Comparison of ENCODE assay signal across 7 cellular contexts in genomic region chr2:241508240-241508509, GRCh38. TPM values are rescaled to one million over a fixed set of nuclear protein-coding genes. Genes with fewer than 3 reads are reported as not detected.
DNase-seq lines count a peak whose midpoint lies in the region; ATAC-seq and TF ChIP-seq lines count a peak whose summit lies in the region.

No MANE protein-coding gene starts in this region.

- H3K4me2 ChIP-seq in OCI-LY3 (ENCODE audit: low read length) = peak overlapping the region; percentile 72

- H4K20me1 ChIP-seq in OCI-LY3 (ENCODE audit: insufficient read depth, low read length) = no peaks in the 10 kb centered on the region

- H3K27ac Mint-ChIP-seq in naive thymus-derived CD4-positive, alpha-beta T cell = peak overlapping the region in 1 of 9 donors; percentile 80

- H3K4me3 Mint-ChIP-seq in naive thymus-derived CD4-positive, alpha-beta T cell = peak overlapping the region in 9 of 10 donors; percentile 76 to 92 (median 86)

- in situ Hi-C loops in HAP-1 (cut with MboI; ENCODE audit: low sequenced_read_pairs) = no loop called here

- DNase-seq in HAP-1 (ENCODE audit: low spot score in 2 of 2) (no peak), islet precursor cell (no peak)
- DNase-seq in effector memory CD4-positive, alpha-beta T cell = no peak
- peak in 1 of 9 donors; percentile 51 for DNase-seq in naive thymus-derived CD4-positive, alpha-beta T cell

- H3K27me3 Mint-ChIP-seq in naive thymus-derived CD4-positive, alpha-beta T cell = peaks cover 0 to 1% (median 0%) of the 10 kb centered on the region in 5 donors

- no peak for TF ChIP-seq CTCF in OCI-LY3 (IDR thresholded peaks at IDR 0.05; ENCODE audit: low read depth, low read length)

- H3K9me3 Mint-ChIP-seq in naive thymus-derived CD4-positive, alpha-beta T cell = no peaks in the 10 kb centered on the region

- peaks cover 0 to 4% (median 0%) of the 10 kb centered on the region in 5 donors for H3K36me3 Mint-ChIP-seq in naive thymus-derived CD4-positive, alpha-beta T cell

- peaks cover 22% of the 10 kb centered on the region for H3K79me2 ChIP-seq in OCI-LY3 (ENCODE audit: low read length)

- H3K36me3 ChIP-seq in HAP-1 (replicated peaks) (peaks cover 9% of the 10 kb centered on the region), OCI-LY3 (replicated peaks; ENCODE audit: low read depth, low read length) (no peaks in the 10 kb centered on the region)
- no peaks in the 10 kb centered on the region for H3K36me3 ChIP-seq in effector memory CD4-positive, alpha-beta T cell (ENCODE audit: control insufficient read depth, insufficient read depth, low read length)
- peaks cover 0 to 10% (median 0%) of the 10 kb centered on the region in 3 experiments for H3K36me3 ChIP-seq in naive thymus-derived CD4-positive, alpha-beta T cell (ENCODE audit: control insufficient read depth in 2 of 3, insufficient read depth in 3 of 3, low read length in 3 of 3)

- intact Hi-C loops in naive thymus-derived CD4-positive, alpha-beta T cell (cut with micrococcal nuclease) = loop anchor here (1.0 to 10.0 kb wide), 22 partner anchors 33 to 1481 kb away; partner anchors contain the start of genes ATG4B (in 2 of the 2), D2HGDH (in 2 of the 2), DTYMK (in 2 of the 2) and FARP2 (in 2 of the 2)

- POLR2A ChIA-PET in naive thymus-derived CD4-positive, alpha-beta T cell (lab: Charles Lee) = interaction anchor here (1.1 kb wide), 1 partner anchor 97 kb away, joined by 3 read pairs; no protein-coding TSS in a partner anchor

- H3K4me3 ChIP-seq in HAP-1 (peak overlapping the region; percentile 86), OCI-LY3 (ENCODE audit: low read length) (peak overlapping the region; percentile 96)
- peak overlapping the region; percentile 74 for H3K4me3 ChIP-seq in effector memory CD4-positive, alpha-beta T cell (ENCODE audit: insufficient read depth, low read depth, low read length, poor library complexity, severe bottlenecking)
- H3K4me3 ChIP-seq in naive thymus-derived CD4-positive, alpha-beta T cell (ENCODE audit: low read length) = peak overlapping the region; percentile 70

- H3K9me3 ChIP-seq in HAP-1 = no peaks in the 10 kb centered on the region
- no peaks in the 10 kb centered on the region for H3K9me3 ChIP-seq in OCI-LY3 (ENCODE audit: insufficient read depth, low read length)
- no peaks in the 10 kb centered on the region for H3K9me3 ChIP-seq in effector memory CD4-positive, alpha-beta T cell (ENCODE audit: control insufficient read depth, low read length)
- H3K9me3 ChIP-seq in naive thymus-derived CD4-positive, alpha-beta T cell (ENCODE audit: control insufficient read depth in 2 of 3, low read length in 3 of 3) = no peaks in the 10 kb centered on the region

- no peaks in the 10 kb centered on the region for H3K27me3 ChIP-seq in HAP-1 (ENCODE audit: low read depth)
- no peaks in the 10 kb centered on the region for H3K27me3 ChIP-seq in OCI-LY3 (ENCODE audit: low read depth, low read length)
- H3K27me3 ChIP-seq in effector memory CD4-positive, alpha-beta T cell (replicated peaks; ENCODE audit: control insufficient read depth, insufficient read depth, low read length, poor library complexity, severe bottlenecking) = no peaks in the 10 kb centered on the region
- H3K27me3 ChIP-seq in naive thymus-derived CD4-positive, alpha-beta T cell (ENCODE audit: control insufficient read depth in 2 of 2, insufficient read depth in 2 of 2, low read length in 2 of 2) = no peaks in the 10 kb centered on the region

- CTCF ChIA-PET in naive thymus-derived CD4-positive, alpha-beta T cell (lab: Charles Lee) = no interaction called here

- ATAC-seq in GM18498 (IDR thresholded peaks at IDR 0.05; ENCODE audit: unreplicated experiment) (peak; percentile 39), HG03139 (IDR thresholded peaks at IDR 0.05; ENCODE audit: unreplicated experiment) (no peak)
- no peak for ATAC-seq in naive thymus-derived CD4-positive, alpha-beta T cell

- peak overlapping the region; percentile 30; the same call in 1 of the 2 replicates for H3K27ac ChIP-seq in OCI-LY3 (ENCODE audit: low read length)
- H3K27ac ChIP-seq in effector memory CD4-positive, alpha-beta T cell (ENCODE audit: insufficient read depth, low read length, poor library complexity, severe bottlenecking) = peak overlapping the region; percentile 83
- peak overlapping the region; percentile 81 for H3K27ac ChIP-seq in naive thymus-derived CD4-positive, alpha-beta T cell (ENCODE audit: low read depth, low read length)

- H3K9ac ChIP-seq in OCI-LY3 (ENCODE audit: low read length) = peak overlapping the region; percentile 67

- H3K4me1 ChIP-seq in HAP-1 = peaks cover 9% of the 10 kb centered on the region
- peaks cover 21% of the 10 kb centered on the region for H3K4me1 ChIP-seq in OCI-LY3 (ENCODE audit: low read length)
- peaks cover 18% of the 10 kb centered on the region for H3K4me1 ChIP-seq in effector memory CD4-positive, alpha-beta T cell (ENCODE audit: control insufficient read depth, insufficient read depth, low read length, poor library complexity, severe bottlenecking)
- H3K4me1 ChIP-seq in naive thymus-derived CD4-positive, alpha-beta T cell (ENCODE audit: control insufficient read depth in 2 of 2, insufficient read depth in 2 of 2, low read length in 2 of 2) = peaks cover 7 to 16% of the 10 kb centered on the region in 2 donors

- peaks cover 17 to 33% (median 24%) of the 10 kb centered on the region in 7 donors for H3K4me1 Mint-ChIP-seq in naive thymus-derived CD4-positive, alpha-beta T cell

- H2AFZ ChIP-seq in OCI-LY3 (ENCODE audit: low read depth, low read length) = no peak overlapping the region

RNA-seq across cellular contexts. Expression of gene STK25, which starts 0.2 kb away (rescaled TPM):
- total RNA-seq in naive thymus-derived CD4-positive, alpha-beta T cell = 100 to 1,000 TPM in 4 of 5 experiments, 10 to 100 TPM in 1; 90.8 to 170 (median 115) TPM
- 10 to 100 TPM; 74.0 to 81.5 TPM for polyA plus RNA-seq in naive thymus-derived CD4-positive, alpha-beta T cell

RNA-seq across cellular contexts. Expression of gene BOK, which starts 50.4 kb away (rescaled TPM):
- 1 to 10 TPM in 1 of 5 experiments, not detected in 4; 1.3 TPM for total RNA-seq in naive thymus-derived CD4-positive, alpha-beta T cell
- under 1 TPM in 1 of 2 donors, not detected in 1; 0.11 TPM for polyA plus RNA-seq in naive thymus-derived CD4-positive, alpha-beta T cell

Comparison
In these comparisons a context has a peak if more than half of its experiments do, and no peak if none do; other contexts are left out.
1. H3K27ac ChIP-seq: peak in every context shown above with its lines; median percentile 83 in effector memory CD4-positive, alpha-beta T cell; 81 in naive thymus-derived CD4-positive, alpha-beta T cell; 30 in OCI-LY3.